Comparison of ENCODE assay signal across 21 cellular contexts in the genomic region with DNA sequence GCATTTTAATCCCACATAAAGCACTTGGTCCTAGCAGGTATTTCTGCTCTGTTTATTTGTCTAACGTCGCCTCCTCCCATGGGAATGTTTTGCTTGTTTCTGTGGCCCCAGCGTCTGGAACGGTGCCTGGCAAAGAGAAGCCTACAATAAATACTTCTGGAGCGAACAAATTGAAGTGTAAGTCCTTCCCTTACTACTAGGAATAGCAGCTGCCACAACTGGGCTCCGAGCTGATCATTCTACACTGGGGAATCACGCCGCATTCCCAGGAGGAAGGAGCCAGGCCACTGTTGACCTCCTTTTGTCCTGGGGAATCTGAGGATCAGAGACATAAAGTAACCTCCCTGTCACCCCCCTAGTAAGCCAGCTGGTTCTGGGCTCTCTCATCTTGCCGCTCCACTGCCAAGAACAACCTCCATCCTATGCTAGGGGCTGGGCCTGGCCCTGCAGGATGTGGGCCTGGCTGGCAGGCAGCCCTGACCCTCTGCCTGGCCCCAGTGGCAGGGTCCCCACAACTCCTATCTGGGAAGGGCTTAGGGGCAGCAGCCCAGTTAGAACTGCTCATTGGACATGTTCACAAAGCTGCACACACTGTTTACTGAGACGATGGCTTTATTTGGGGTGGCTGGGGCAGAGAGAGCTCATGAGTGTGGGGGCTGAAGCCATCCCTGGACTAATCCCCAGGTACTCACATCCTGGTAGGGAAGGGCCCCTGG.
DNase-seq lines count a peak whose midpoint lies in the region; ATAC-seq and TF ChIP-seq lines count a peak whose summit lies in the region.
"Had no signal": no experiment of that assay in that cellular context is flagged by ENCODE, and none has a peak within 500 bp of the region (broad histone marks: within the 10 kb centered on the region; RNA-seq: fewer than 3 reads in every experiment).

No MANE protein-coding gene starts in this region.

- H3K9ac ChIP-seq in neural progenitor cell: no peak overlapping the region
- H3K9ac ChIP-seq: SK-N-SH had no signal

- peak overlapping the region; percentile 61 for H3K27ac ChIP-seq in ectodermal cell (ENCODE audit: insufficient read depth, low read depth, low read length, poor library complexity, severe bottlenecking)
- H3K27ac ChIP-seq in neural progenitor cell: no peak overlapping the region
- H3K27ac ChIP-seq: colonic mucosa, Peyer's patch, psoas muscle had no signal

- H3K9me3 ChIP-seq in ectodermal cell (ENCODE audit: control insufficient read depth, low read length) (no peaks in the 10 kb centered on the region), neural progenitor cell (ENCODE audit: low read depth) (no peaks in the 10 kb centered on the region)
- H3K9me3 ChIP-seq: colonic mucosa, Peyer's patch, psoas muscle, SK-N-SH had no signal

- H3K27me3 ChIP-seq in ectodermal cell (ENCODE audit: control insufficient read depth, insufficient read depth, low read length, poor library complexity, severe bottlenecking) (peaks cover 4% of the 10 kb centered on the region), neural progenitor cell (peaks cover 4% of the 10 kb centered on the region)
- H3K27me3 ChIP-seq: colonic mucosa, Peyer's patch had no signal

- H3K4me3 ChIP-seq in ectodermal cell (ENCODE audit: insufficient read depth, low read depth, low read length) (no peak overlapping the region), neural progenitor cell (no peak overlapping the region)
- H3K4me3 ChIP-seq: colonic mucosa, Peyer's patch, psoas muscle had no signal

- CTCF ChIA-PET in HEK293T (lab: Yijun Ruan, JAX): interaction anchor here (0.8 kb wide), 1 partner anchor 149 kb away, joined by 3 read pairs; no protein-coding TSS in a partner anchor

- H3K27ac Mint-ChIP-seq in neural progenitor cell: peak overlapping the region; percentile 42
- H3K27ac Mint-ChIP-seq: activated naive CD4-positive, alpha-beta T cell treated with anti-CD3 and anti-CD28 coated beads for 36 hours; B cell; natural killer cell had no signal

- H3K4me3 Mint-ChIP-seq in neural progenitor cell: peak overlapping the region; percentile 44
- H3K4me3 Mint-ChIP-seq: activated naive CD4-positive, alpha-beta T cell treated with anti-CD3 and anti-CD28 coated beads for 36 hours; B cell; natural killer cell had no signal

- H2AFZ ChIP-seq in neural progenitor cell (replicated peaks): no peak overlapping the region

- 68 to 69% methylated on average over 10 of the region's 10 CpGs for WGBS in ectodermal cell, 2 experiments

- ATAC-seq in GM18907 (IDR thresholded peaks at IDR 0.05; ENCODE audit: unreplicated experiment) (no peak), GM18505 (IDR thresholded peaks at IDR 0.05; ENCODE audit: unreplicated experiment) (no peak)
- ATAC-seq: natural killer cell, psoas muscle had no signal

- H3K4me1 Mint-ChIP-seq in neural progenitor cell: peaks cover 58% of the 10 kb centered on the region
- H3K4me1 Mint-ChIP-seq: B cell, natural killer cell had no signal

- TF ChIP-seq POLR2A in GM18505 (IDR thresholded peaks at IDR 0.05; ENCODE audit: borderline replicate concordance, extremely low read depth, insufficient read depth, insufficient read length): no peak

- H3K4me2 ChIP-seq in neural progenitor cell: peak overlapping the region; percentile 70
- H3K4me2 ChIP-seq: SK-N-SH had no signal

- peaks cover 13% of the 10 kb centered on the region for H3K27me3 Mint-ChIP-seq in neural progenitor cell (ENCODE audit: insufficient read depth, low read depth)

- peaks cover 8% of the 10 kb centered on the region for H3F3A ChIP-seq in neural progenitor cell (ENCODE audit: low read depth)

- H3K36me3 ChIP-seq in ectodermal cell (ENCODE audit: control insufficient read depth, insufficient read depth, low read length) (no peaks in the 10 kb centered on the region), neural progenitor cell (no peaks in the 10 kb centered on the region)
- H3K36me3 ChIP-seq: colonic mucosa, Peyer's patch had no signal

- H3K4me1 ChIP-seq in ectodermal cell (ENCODE audit: control insufficient read depth, insufficient read depth, low read length) (peaks cover 39% of the 10 kb centered on the region), neural progenitor cell (peaks cover 16% of the 10 kb centered on the region)
- H3K4me1 ChIP-seq: colonic mucosa, Peyer's patch, psoas muscle had no signal

- DNase-seq in DMS79 (lab: John Stamatoyannopoulos, UW): peak; percentile 63
- peak; percentile 21 for DNase-seq in HEK293T (ENCODE audit: extremely low spot score)
- DNase-seq in neural progenitor cell (ENCODE audit: low spot score): peak; percentile 65
- no peak for DNase-seq in GM19240 (ENCODE audit: insufficient read length, low spot score)
- no peak for DNase-seq in NCI-H128 (lab: John Stamatoyannopoulos, UW; ENCODE audit: unreplicated experiment)
- DNase-seq: activated CD4-positive, CD25-positive, alpha-beta regulatory T cell treated with anti-CD3 and anti-CD28 coated beads, Interleukin-2, amount 50 U/mL, for 72 hours; activated naive CD4-positive, alpha-beta T cell treated with anti-CD3 and anti-CD28 coated beads for 36 hours; colonic mucosa; foreskin melanocyte; HCEC 1CT; natural killer cell; NCI-H187 treated with DMSO at 0.1 percent for 48 hours; NCI-H748 treated with DMSO at 0.1 percent for 48 hours; psoas muscle; SK-N-SH; T1000 had no signal

- H3K79me2 ChIP-seq in neural progenitor cell (ENCODE audit: low read depth): no peaks in the 10 kb centered on the region

- no peaks in the 10 kb centered on the region for H4K20me1 ChIP-seq in neural progenitor cell (ENCODE audit: low read depth)

- no peaks in the 10 kb centered on the region for H3K36me3 Mint-ChIP-seq in neural progenitor cell
- H3K36me3 Mint-ChIP-seq: natural killer cell had no signal

- no peak for TF ChIP-seq CTCF in neural progenitor cell (IDR thresholded peaks at IDR 0.05)

- H3K9me3 Mint-ChIP-seq in neural progenitor cell: no peaks in the 10 kb centered on the region
- H3K9me3 Mint-ChIP-seq: activated naive CD4-positive, alpha-beta T cell treated with anti-CD3 and anti-CD28 coated beads for 36 hours; natural killer cell had no signal

- POLR2A ChIA-PET in HEK293T (lab: Yijun Ruan, JAX): no interaction called here

TF ChIP-seq in HEK293T, 16 proteins besides CTCF, POLR2A, EP300 and RAD21:
- no peak for TF ChIP-seq FOXA1 (IDR thresholded peaks at IDR 0.05)
- TF ChIP-seq TARDBP (IDR thresholded peaks at IDR 0.05): no peak
- no peak for TF ChIP-seq L3MBTL2 (conservative IDR thresholded peaks at IDR 0.05)
- no peak for TF ChIP-seq BHLHE40 (IDR thresholded peaks at IDR 0.05; ENCODE audit: borderline replicate concordance)
- no peak for TF ChIP-seq HDGF (IDR thresholded peaks at IDR 0.05; ENCODE audit: borderline replicate concordance)
- no peak for TF ChIP-seq FOXK2 (IDR thresholded peaks at IDR 0.05)
- no peak for TF ChIP-seq CTBP1 (IDR thresholded peaks at IDR 0.05; ENCODE audit: borderline replicate concordance)
- no peak for TF ChIP-seq SP1 (IDR thresholded peaks at IDR 0.05)
- TF ChIP-seq ZNF384 (IDR thresholded peaks at IDR 0.05): no peak
- TF ChIP-seq ELF4 (IDR thresholded peaks at IDR 0.05): no peak
- TF ChIP-seq, protein P1, sequence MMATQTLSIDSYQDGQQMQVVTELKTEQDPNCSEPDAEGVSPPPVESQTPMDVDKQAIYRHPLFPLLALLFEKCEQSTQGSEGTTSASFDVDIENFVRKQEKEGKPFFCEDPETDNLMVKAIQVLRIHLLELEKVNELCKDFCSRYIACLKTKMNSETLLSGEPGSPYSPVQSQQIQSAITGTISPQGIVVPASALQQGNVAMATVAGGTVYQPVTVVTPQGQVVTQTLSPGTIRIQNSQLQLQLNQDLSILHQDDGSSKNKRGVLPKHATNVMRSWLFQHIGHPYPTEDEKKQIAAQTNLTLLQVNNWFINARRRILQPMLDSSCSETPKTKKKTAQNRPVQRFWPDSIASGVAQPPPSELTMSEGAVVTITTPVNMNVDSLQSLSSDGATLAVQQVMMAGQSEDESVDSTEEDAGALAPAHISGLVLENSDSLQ (IDR thresholded peaks at IDR 0.05): no peak
- TF ChIP-seq FOXM1 (IDR thresholded peaks at IDR 0.05; ENCODE audit: borderline replicate concordance): no peak
- no peak for TF ChIP-seq LEF1 (IDR thresholded peaks at IDR 0.05; ENCODE audit: borderline replicate concordance)
- TF ChIP-seq NFRKB (IDR thresholded peaks at IDR 0.05): no peak
- no peak for TF ChIP-seq SUZ12 (IDR thresholded peaks at IDR 0.05)
- TF ChIP-seq ARNT (IDR thresholded peaks at IDR 0.05): no peak

Comparison
In these comparisons a context has a peak if more than half of its experiments do, and no peak if none do; other contexts are left out.
1. DNase-seq: peak in DMS79 (single experiment), HEK293T (single experiment) and neural progenitor cell (single experiment); none in GM19240 (single experiment) and NCI-H128 (single experiment).